9 cellular contexts compared by ENCODE assay signal in genomic region chrX:19863237-19864223, GRCh38. TPM values are rescaled to one million over a fixed set of nuclear protein-coding genes. Genes with fewer than 3 reads are reported as not detected.
DNase-seq lines count a peak whose midpoint lies in the region; ATAC-seq, FAIRE-seq and TF ChIP-seq lines count a peak whose summit lies in the region.
"Had no signal": no experiment of that assay in that cellular context is flagged by ENCODE, and none has a peak within 500 bp of the region (broad histone marks: within the 10 kb centered on the region; RNA-seq: fewer than 3 reads in every experiment).

No MANE protein-coding gene starts in this region.

- no peak overlapping the region for H3K27ac ChIP-seq in pancreas
- no peak overlapping the region for H3K27ac ChIP-seq in caudate nucleus (ENCODE audit: low read depth, low read length)

- H3K36me3 ChIP-seq in pancreas: no peaks in the 10 kb centered on the region
- H3K36me3 ChIP-seq: HAP-1 had no signal

- intact Hi-C loops in pancreas (cut with DNase I): no loop called here

- TF ChIP-seq CTCF in GM12864 (IDR thresholded peaks at IDR 0.05; ENCODE audit: low read depth, low read length, missing control alignments) (no peak), fibroblast of mammary gland (conservative IDR thresholded peaks at IDR 0.05; ENCODE audit: control insufficient read depth, insufficient read depth, low read depth, low read length) (no peak), pancreas (IDR thresholded peaks at IDR 0.05) (no peak)

- H3K4me3 ChIP-seq in GM12864 (ENCODE audit: low read depth, low read length) (peak overlapping the region; percentile 18), fibroblast of mammary gland (ENCODE audit: control insufficient read depth, low read depth, low read length) (no peak overlapping the region), pancreas (no peak overlapping the region)
- H3K4me3 ChIP-seq: HAP-1 had no signal

- FAIRE-seq in pancreas (lab: Jason Lieb, UNC): no peak

- DNase-seq in GM12864 (ENCODE audit: low read depth) (peak; percentile 82), fibroblast of mammary gland (ENCODE audit: low read depth) (peak; percentile 42), pancreas (no peak), midbrain (lab: John Stamatoyannopoulos, UW) (no peak), hypothalamus (lab: John Stamatoyannopoulos, UW) (no peak), caudate nucleus (lab: John Stamatoyannopoulos, UW) (no peak)

- WGBS in pancreas, 2 donors: 51 to 58% methylated on average over 11 of the region's 11 CpGs

- H3K4me1 ChIP-seq in pancreas: no peaks in the 10 kb centered on the region

- ATAC-seq in GM21390 (IDR thresholded peaks at IDR 0.05; ENCODE audit: unreplicated experiment) (peak; percentile 66), HG03520 (IDR thresholded peaks at IDR 0.05; ENCODE audit: unreplicated experiment) (peak; percentile 56), pancreas (no peak)

- no peaks in the 10 kb centered on the region for H3K9me3 ChIP-seq in pancreas
- H3K9me3 ChIP-seq: HAP-1 had no signal

- H3K27me3 ChIP-seq in pancreas: peaks cover 0 to 3% (median 0%) of the 10 kb centered on the region in 4 donors

RNA-seq across cellular contexts. Expression of gene SH3KBP1, which starts 23.9 kb away (rescaled TPM):
- 10 to 100 TPM in 1 of 6 donors, 1 to 10 TPM in 5; 2.2 to 11.1 (median 4.9) TPM for total RNA-seq in pancreas
- polyA plus RNA-seq in pancreas: 1 to 10 TPM; 3.5 to 5.1 TPM

Comparison
In these comparisons a context has a peak if more than half of its experiments do, and no peak if none do; other contexts are left out.
1. DNase-seq: peak in GM12864 (single experiment) and fibroblast of mammary gland (single experiment); none in pancreas (0 of 6), midbrain (single experiment), hypothalamus (0 of 51) and caudate nucleus (0 of 61).
2. ATAC-seq: peak in GM21390 (single experiment) and HG03520 (single experiment); none in pancreas (0 of 4).